Comparison of ENCODE assay signal across 21 cellular contexts in the genomic region with DNA sequence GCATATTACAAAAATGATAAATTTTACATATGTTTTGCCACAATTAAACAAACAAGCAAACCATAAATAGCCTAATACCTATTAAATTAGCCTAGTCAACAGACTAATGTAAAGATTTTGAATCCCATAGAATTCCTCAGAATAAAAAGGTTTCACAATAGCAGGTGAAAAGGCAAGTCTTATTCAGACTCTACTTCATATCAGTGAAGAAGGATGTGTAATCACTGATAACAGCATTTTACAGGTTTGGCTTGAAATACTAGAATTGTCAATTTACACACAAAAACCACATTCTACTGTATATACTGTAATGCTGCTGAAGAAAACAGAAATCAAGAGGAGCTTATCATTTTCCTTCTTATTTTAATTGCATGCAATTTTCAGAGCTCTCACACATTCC.
"Had no signal": no experiment of that assay in that cellular context is flagged by ENCODE, and none has a peak within 500 bp of the region (broad histone marks: within the 10 kb centered on the region; RNA-seq: fewer than 3 reads in every experiment).

No MANE protein-coding gene starts in this region.

- H3K27me3 ChIP-seq: SJSA1 had no signal

- H3K27ac ChIP-seq: KMS-11, SJSA1, SK-N-MC had no signal

- ATAC-seq: K562 had no signal

- H3K27me3 Mint-ChIP-seq: IgD-negative memory B cell had no signal

- H3K4me3 Mint-ChIP-seq: IgD-negative memory B cell had no signal

- H3K36me3 ChIP-seq: SJSA1 had no signal

- H3K36me3 Mint-ChIP-seq: IgD-negative memory B cell had no signal

- DNase-seq: MV-4-11, NCI-H1048, NCI-H1105, NCI-H1417, NCI-H1436 treated with DMSO at 0.1 percent for 48 hours, NCI-H1694, NCI-H187 treated with DMSO at 0.1 percent for 48 hours, NCI-H2029 treated with DMSO at 0.1 percent for 48 hours, NCI-H2171 treated with DMSO at 0.1 percent for 48 hours, NCI-H524, NCI-H526 treated with DMSO at 0.1 percent for 48 hours, NCI-H748 treated with DMSO at 0.1 percent for 48 hours, OCI-M1, Right ventricle myocardium superior, RPMI8226, SIG-M5 had no signal

- H3K27ac Mint-ChIP-seq: IgD-negative memory B cell had no signal

- H3K4me2 ChIP-seq: KMS-11 had no signal

- H3K9ac ChIP-seq: KMS-11 had no signal

- H3K4me1 ChIP-seq: SJSA1 had no signal

- H3K9me3 ChIP-seq: SJSA1 had no signal

- H3K4me3 ChIP-seq: K562, SJSA1, SK-N-MC had no signal
